9 cellular contexts compared by ENCODE assay signal in the genomic region with DNA sequence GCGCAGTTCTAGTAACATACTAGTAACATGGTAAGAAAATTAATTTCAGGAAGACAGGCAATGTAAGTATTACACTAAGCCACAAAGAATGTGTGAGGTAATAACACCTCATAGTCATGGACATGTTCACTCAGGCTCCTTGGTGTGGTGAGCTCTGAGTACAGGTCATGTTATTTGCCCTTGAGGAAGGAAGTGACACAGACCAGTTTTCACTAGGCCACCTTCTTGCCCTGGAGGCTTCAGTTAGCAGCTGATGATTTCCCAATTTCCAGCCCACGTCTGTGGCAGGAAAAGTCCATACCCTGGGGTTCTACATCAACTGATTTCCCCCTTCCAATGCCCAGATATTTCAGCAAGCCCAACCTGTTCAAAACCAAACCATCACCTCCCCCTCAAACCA. TPM values are rescaled to one million over a fixed set of nuclear protein-coding genes. Genes with fewer than 3 reads are reported as not detected.
DNase-seq lines count a peak whose midpoint lies in the region; ATAC-seq and TF ChIP-seq lines count a peak whose summit lies in the region.
"Had no signal": no experiment of that assay in that cellular context is flagged by ENCODE, and none has a peak within 500 bp of the region (broad histone marks: within the 10 kb centered on the region; RNA-seq: fewer than 3 reads in every experiment).

No MANE protein-coding gene starts in this region.

- peak overlapping the region; percentile 85 for H3K27ac ChIP-seq in hepatocyte
- peak overlapping the region; percentile 70 to 82 (median 72) for H3K27ac ChIP-seq in transverse colon
- H3K27ac ChIP-seq in CD8-positive, alpha-beta T cell (ENCODE audit: low read depth, low read length), result no peak overlapping the region

- peaks cover 24% of the 10 kb centered on the region for H3K79me2 ChIP-seq in hepatocyte

- H4K20me1 ChIP-seq in hepatocyte (ENCODE audit: insufficient read depth, poor library complexity, severe bottlenecking), result no peaks in the 10 kb centered on the region

- H3K4me1 ChIP-seq in hepatocyte (ENCODE audit: insufficient read depth), result peaks cover 30% of the 10 kb centered on the region
- H3K4me1 ChIP-seq in transverse colon, result peaks cover 7 to 26% (median 11%) of the 10 kb centered on the region in 4 donors
- H3K4me1 ChIP-seq in CD8-positive, alpha-beta T cell (ENCODE audit: insufficient read depth, low read length), result peaks cover 6% of the 10 kb centered on the region

- WGBS in hepatocyte (ENCODE audit: low lambda C conversion rate, missing lambda C conversion rate), result 62% methylated on average over 2 of the region's 2 CpGs
- WGBS in transverse colon (ENCODE audit: low coverage in 1 of 2), 2 donors, result 69 to 100% methylated on average over 1 to 2 of the region's 2 CpGs

- H3K4me3 ChIP-seq in hepatocyte (no peak overlapping the region), transverse colon (no peak overlapping the region)
- no peak overlapping the region for H3K4me3 ChIP-seq in CD8-positive, alpha-beta T cell (ENCODE audit: low read depth, low read length)

- in situ Hi-C loops in transverse colon (cut with MboI; ENCODE audit: low pct_ligation_motif_present in 1 of 4, low pct_unique_long_range_greater_than_20kb in 1 of 4, low sequenced_read_pairs in 3 of 4), result loop anchor here (5.0 to 25.0 kb wide), 9 partner anchors 116 to 214 kb away; partner anchors contain the start of genes KLHL15 (in 2 of the 4), SAT1 (in 2 of the 4) and EIF2S3 (in 1 of the 4)

- POLR2A ChIA-PET in CD8-positive, alpha-beta T cell (lab: Charles Lee), result interaction anchor here (1.6 kb wide), 1 partner anchor 118 kb away, joined by 14 read pairs; the partner anchor contains the start of gene SAT1

- DNase-seq in activated CD4-positive, CD25-positive, alpha-beta regulatory T cell (lab: John Stamatoyannopoulos, UW), result no peak
- DNase-seq in SW480 (ENCODE audit: low spot score) (peak; percentile 80), hepatocyte (ENCODE audit: low spot score) (peak; percentile 58), transverse colon (no peak), cortex of kidney (lab: John Stamatoyannopoulos, UW) (no peak)
- no peak for DNase-seq in CD8-positive, alpha-beta T cell
- DNase-seq: activated CD8-positive, alpha-beta memory T cell treated with anti-CD3 and anti-CD28 coated beads for 24 hours had no signal

- intact Hi-C loops in transverse colon (cut with DNase I; ENCODE audit: low total_unique reads), result loop anchor here (10.0 kb wide), 1 partner anchor 206 kb away; no protein-coding TSS in a partner anchor
- intact Hi-C loops in CD8-positive, alpha-beta T cell (cut with DNase I, micrococcal nuclease), result loop anchor here (1.0 to 10.0 kb wide), 5 partner anchors 145 to 1766 kb away; partner anchors contain the start of gene PDK3 (in 1 of the 2)

- H3K27ac Mint-ChIP-seq in CD8-positive, alpha-beta T cell, result no peak overlapping the region

- no peaks in the 10 kb centered on the region for H3K36me3 Mint-ChIP-seq in CD8-positive, alpha-beta T cell

- H3K27me3 ChIP-seq in hepatocyte, result no peaks in the 10 kb centered on the region
- no peaks in the 10 kb centered on the region for H3K27me3 ChIP-seq in transverse colon
- H3K27me3 ChIP-seq in CD8-positive, alpha-beta T cell (ENCODE audit: insufficient read depth, low read length), result no peaks in the 10 kb centered on the region

- H2AFZ ChIP-seq in hepatocyte, result no peak overlapping the region

- H3K4me1 Mint-ChIP-seq in CD8-positive, alpha-beta T cell (ENCODE audit: low read depth), result no peaks in the 10 kb centered on the region

- H3K4me3 Mint-ChIP-seq in CD8-positive, alpha-beta T cell, result no peak overlapping the region

- H3K9me3 Mint-ChIP-seq in CD8-positive, alpha-beta T cell, result no peaks in the 10 kb centered on the region

- no peak for TF ChIP-seq CTCF in hepatocyte (IDR thresholded peaks at IDR 0.05; ENCODE audit: poor library complexity)
- TF ChIP-seq CTCF in transverse colon (IDR thresholded peaks at IDR 0.05), result no peak
- TF ChIP-seq CTCF in CD8-positive, alpha-beta T cell (IDR thresholded peaks at IDR 0.05), result no peak

- H3K9me3 ChIP-seq in hepatocyte (ENCODE audit: low read depth) (no peaks in the 10 kb centered on the region), transverse colon (no peaks in the 10 kb centered on the region)
- H3K9me3 ChIP-seq in CD8-positive, alpha-beta T cell (ENCODE audit: low read length), result no peaks in the 10 kb centered on the region

- H3K36me3 ChIP-seq in hepatocyte (replicated peaks; ENCODE audit: insufficient read depth, low read depth) (no peaks in the 10 kb centered on the region), transverse colon (no peaks in the 10 kb centered on the region)
- H3K36me3 ChIP-seq in CD8-positive, alpha-beta T cell (ENCODE audit: insufficient read depth, low read length), result no peaks in the 10 kb centered on the region

- no peak for TF ChIP-seq EP300 in transverse colon (IDR thresholded peaks at IDR 0.05; ENCODE audit: low read depth)

- CTCF ChIA-PET in CD8-positive, alpha-beta T cell (lab: Charles Lee), result interaction anchor here (0.6 to 4.0 kb wide), 20 partner anchors 9 to 224 kb away, joined by 3 to 66 read pairs (median 7); partner anchors contain the start of genes ACOT9, EIF2S3 and SAT1

- no peaks in the 10 kb centered on the region for H3K27me3 Mint-ChIP-seq in CD8-positive, alpha-beta T cell (ENCODE audit: low read depth)

- peak; percentile 59 to 70 for ATAC-seq in activated CD4-positive, CD25-positive, alpha-beta regulatory T cell treated with anti-CD3 and anti-CD28 coated beads, Interleukin-2, amount 50 U/mL, for 24 hours
- ATAC-seq in GM19452 (IDR thresholded peaks at IDR 0.05; ENCODE audit: unreplicated experiment), result no peak
- no peak for ATAC-seq in CD8-positive, alpha-beta T cell

- no peak overlapping the region for H3K4me2 ChIP-seq in hepatocyte

- no peaks in the 10 kb centered on the region for H3K9me2 ChIP-seq in hepatocyte (replicated peaks; ENCODE audit: insufficient read depth)

- TF ChIP-seq POLR2A in transverse colon (IDR thresholded peaks at IDR 0.05), result no peak

RNA-seq across cellular contexts. Expression of gene APOO, which starts 6.7 kb away (rescaled TPM):
- total RNA-seq in hepatocyte (21.9 and 27.0 TPM in 2 replicates), transverse colon (10 to 100 TPM in 2 of 4 donors, 1 to 10 TPM in 1, not detected in 1; 10.0 to 24.5 (median 15.6) TPM)
- polyA plus RNA-seq in hepatocyte, result 35.3 and 45.1 TPM in 2 replicates
- total RNA-seq in CD8-positive, alpha-beta T cell, result 1 to 10 TPM; 7.6 to 8.2 TPM

RNA-seq across cellular contexts. Expression of gene CXorf58, which starts 6.7 kb away (rescaled TPM):
- total RNA-seq in hepatocyte (0.60 and 2.8 TPM in 2 replicates), transverse colon (under 1 TPM in 1 of 4 donors, not detected in 3; 0.27 TPM)
- polyA plus RNA-seq in hepatocyte, result 0.58 TPM in 1 of 2 replicates, not detected in the other
- not detected for total RNA-seq in CD8-positive, alpha-beta T cell

Comparison
In these comparisons a context has a peak if more than half of its experiments do, and no peak if none do; other contexts are left out.
1. ATAC-seq: peak in activated CD4-positive, CD25-positive, alpha-beta regulatory T cell treated with anti-CD3 and anti-CD28 coated beads, Interleukin-2, amount 50 U/mL, for 24 hours (2 of 2); none in GM19452 (single experiment) and CD8-positive, alpha-beta T cell (single experiment).
2. DNase-seq: peak in SW480 (single experiment) and hepatocyte (single experiment); none in activated CD4-positive, CD25-positive, alpha-beta regulatory T cell (0 of 4), transverse colon (single experiment), CD8-positive, alpha-beta T cell (0 of 7) and cortex of kidney (single experiment).